Comparison of ENCODE assay signal across 8 cellular contexts in genomic region chr9:89605181-89606048, GRCh38. TPM values are rescaled to one million over a fixed set of nuclear protein-coding genes. Genes with fewer than 3 reads are reported as not detected.
DNase-seq lines count a peak whose midpoint lies in the region; ATAC-seq and TF ChIP-seq lines count a peak whose summit lies in the region.

No MANE protein-coding gene starts in this region.

- peaks cover 38% of the 10 kb centered on the region for H3K4me1 ChIP-seq in neural progenitor cell
- peaks cover 26 to 39% of the 10 kb centered on the region in 2 donors for H3K4me1 ChIP-seq in thoracic aorta (ENCODE audit: control insufficient read depth in 1 of 2, low read depth in 2 of 2)

- peaks cover 38% of the 10 kb centered on the region for H4K20me1 ChIP-seq in neural progenitor cell (ENCODE audit: low read depth)

- H3K4me1 Mint-ChIP-seq in activated naive CD4-positive, alpha-beta T cell treated with anti-CD3 and anti-CD28 coated beads for 36 hours (ENCODE audit: low read depth), result peaks cover 34% of the 10 kb centered on the region
- peaks cover 33% of the 10 kb centered on the region for H3K4me1 Mint-ChIP-seq in neural progenitor cell

- H3F3A ChIP-seq in neural progenitor cell (ENCODE audit: low read depth), result peaks cover 33% of the 10 kb centered on the region

- H3K9me3 Mint-ChIP-seq in activated naive CD4-positive, alpha-beta T cell treated with anti-CD3 and anti-CD28 coated beads for 36 hours, result no peaks in the 10 kb centered on the region
- no peaks in the 10 kb centered on the region for H3K9me3 Mint-ChIP-seq in neural progenitor cell

- H3K27ac ChIP-seq in neural progenitor cell (no peak overlapping the region), thoracic aorta (peak overlapping the region; percentile 89 to 93)

- H3K36me3 ChIP-seq in neural progenitor cell (no peaks in the 10 kb centered on the region), thoracic aorta (no peaks in the 10 kb centered on the region)

- H3K4me2 ChIP-seq in neural progenitor cell, result peak overlapping the region; percentile 80

- no peaks in the 10 kb centered on the region for H3K79me2 ChIP-seq in neural progenitor cell (ENCODE audit: low read depth)

- H3K36me3 Mint-ChIP-seq in activated naive CD4-positive, alpha-beta T cell treated with anti-CD3 and anti-CD28 coated beads for 36 hours (ENCODE audit: low read depth), result no peaks in the 10 kb centered on the region
- peaks cover 4% of the 10 kb centered on the region for H3K36me3 Mint-ChIP-seq in neural progenitor cell

- intact Hi-C loops in activated naive CD4-positive, alpha-beta T cell treated with anti-CD3 and anti-CD28 coated beads for 36 hours (cut with micrococcal nuclease), result loop anchor here (5.0 to 10.0 kb wide), 2 partner anchors 183 to 1269 kb away; no protein-coding TSS in a partner anchor

- H3K27me3 Mint-ChIP-seq in activated naive CD4-positive, alpha-beta T cell treated with anti-CD3 and anti-CD28 coated beads for 36 hours (ENCODE audit: low read depth), result peaks cover 3% of the 10 kb centered on the region
- H3K27me3 Mint-ChIP-seq in neural progenitor cell (ENCODE audit: insufficient read depth, low read depth), result peaks cover 19% of the 10 kb centered on the region

- TF ChIP-seq CTCF in neural progenitor cell (IDR thresholded peaks at IDR 0.05), result no peak
- TF ChIP-seq CTCF in thoracic aorta (IDR thresholded peaks at IDR 0.05), result no peak

- CTCF ChIA-PET in activated naive CD4-positive, alpha-beta T cell treated with anti-CD3 and anti-CD28 coated beads for 36 hours (lab: Charles Lee), result interaction anchor here (1.1 to 7.5 kb wide), 2 partner anchors 11 to 496 kb away, joined by 3 to 110 read pairs; no protein-coding TSS in a partner anchor

- peak overlapping the region; percentile 74 for H3K4me3 Mint-ChIP-seq in activated naive CD4-positive, alpha-beta T cell treated with anti-CD3 and anti-CD28 coated beads for 36 hours
- peak overlapping the region; percentile 94 for H3K4me3 Mint-ChIP-seq in neural progenitor cell

- ATAC-seq in thoracic aorta (ENCODE audit: insufficient number of reproducible peaks, low FRiP score, low read depth), result peak; percentile 37
- ATAC-seq in HG02840 (IDR thresholded peaks at IDR 0.05; ENCODE audit: low FRiP score, unreplicated experiment), result no peak

- DNase-seq in NCI-H2081 (lab: John Stamatoyannopoulos, UW) (peak; percentile 30 to 49), NCI-H2081 treated with DMSO at 0.1 percent for 48 hours (lab: John Stamatoyannopoulos, UW) (no peak), RKO (ENCODE audit: low spot score) (peak; percentile 73), germinal center (ENCODE audit: low spot score) (peak; percentile 50), neural progenitor cell (ENCODE audit: low spot score) (peak; percentile 62), thoracic aorta (ENCODE audit: low spot score) (peak; percentile 24)
- peak; percentile 77 for DNase-seq in activated naive CD4-positive, alpha-beta T cell treated with anti-CD3 and anti-CD28 coated beads for 36 hours

- H2AFZ ChIP-seq in neural progenitor cell (replicated peaks), result peak overlapping the region; percentile 15

- no peak overlapping the region for H3K9ac ChIP-seq in neural progenitor cell

- peak overlapping the region; percentile 48 for H3K4me3 ChIP-seq in neural progenitor cell
- peak overlapping the region; percentile 97 for H3K4me3 ChIP-seq in thoracic aorta

- H3K27me3 ChIP-seq in neural progenitor cell, result peaks cover 84% of the 10 kb centered on the region
- no peaks in the 10 kb centered on the region for H3K27me3 ChIP-seq in thoracic aorta (replicated peaks; ENCODE audit: insufficient read depth)

- no peak overlapping the region for H3K27ac Mint-ChIP-seq in activated naive CD4-positive, alpha-beta T cell treated with anti-CD3 and anti-CD28 coated beads for 36 hours
- peak overlapping the region; percentile 63 for H3K27ac Mint-ChIP-seq in neural progenitor cell

- no peaks in the 10 kb centered on the region for H3K9me3 ChIP-seq in neural progenitor cell (ENCODE audit: low read depth)
- no peaks in the 10 kb centered on the region for H3K9me3 ChIP-seq in thoracic aorta

RNA-seq across cellular contexts. Expression of gene GADD45G, which starts 0.6 kb away (rescaled TPM):
- total RNA-seq in activated naive CD4-positive, alpha-beta T cell treated with anti-CD3 and anti-CD28 coated beads for 36 hours, result 1 to 10 TPM in 1 of 2 experiments, under 1 TPM in 1; 0.72 to 1.2 TPM
- 1.8 TPM in 1 of 2 replicates, not detected in the other for total RNA-seq in neural progenitor cell (ENCODE audit: low replicate concordance)
- 10 to 100 TPM in 1 of 2 donors, 1 to 10 TPM in 1; 5.8 to 19.3 TPM for total RNA-seq in thoracic aorta
